Comparison of ENCODE assay signal across 8 cellular contexts in the genomic region with DNA sequence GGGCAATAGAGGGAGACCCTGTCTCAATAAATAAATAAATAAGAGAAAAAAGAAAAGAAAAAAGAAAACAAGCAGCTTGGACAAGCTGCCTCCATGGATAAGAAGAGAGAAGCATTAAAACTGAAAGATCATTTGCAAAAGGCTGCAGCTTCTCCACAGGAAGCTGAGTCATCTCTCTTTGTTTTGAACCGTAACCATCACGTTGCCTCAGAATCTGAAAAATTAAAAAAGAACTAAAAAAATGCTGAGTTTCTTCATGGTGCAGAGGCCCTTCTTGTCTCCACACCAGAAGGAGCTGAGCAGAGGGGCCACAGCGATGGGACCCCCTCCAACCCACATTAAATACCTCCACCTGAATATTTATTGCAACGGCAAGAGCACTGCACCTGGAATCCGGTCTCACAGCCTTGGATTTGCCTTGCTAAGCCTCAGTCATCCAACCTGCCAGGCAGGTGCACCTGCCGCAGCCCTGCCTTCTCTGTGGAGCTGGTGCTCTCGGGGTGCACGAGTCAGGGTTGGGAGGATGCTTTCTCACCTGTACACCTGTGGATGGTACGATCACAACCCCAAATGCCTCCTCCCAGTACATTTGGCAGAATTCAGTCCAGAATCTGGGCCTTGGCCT. TPM values are rescaled to one million over a fixed set of nuclear protein-coding genes. Genes with fewer than 3 reads are reported as not detected.
A peak's percentile ranks its signal among the peaks of the same experiment; 100 is the strongest.
DNase-seq lines count a peak whose midpoint lies in the region; ATAC-seq, FAIRE-seq and TF ChIP-seq lines count a peak whose summit lies in the region.

No MANE protein-coding gene starts in this region.

- 50% methylated on average over 9 of the region's 9 CpGs for WGBS in A549 (ENCODE audit: missing lambda C conversion rate)
- 41 to 53% (median 45%) methylated on average over 9 of the region's 9 CpGs for WGBS in stomach, 5 donors

- H3K27me3 ChIP-seq in endothelial cell of umbilical vein (ENCODE audit: control insufficient read depth in 2 of 2, insufficient read depth in 2 of 2, low read length in 2 of 2) (no peaks in the 10 kb centered on the region), stomach (no peaks in the 10 kb centered on the region)

- no peaks in the 10 kb centered on the region for H4K20me1 ChIP-seq in endothelial cell of umbilical vein (replicated peaks; ENCODE audit: control insufficient read depth, extremely low read depth, insufficient read depth, low read length)

- H2AFZ ChIP-seq in endothelial cell of umbilical vein (ENCODE audit: low read depth, low read length) = no peak overlapping the region

- H3K36me3 ChIP-seq in endothelial cell of umbilical vein (ENCODE audit: control insufficient read depth in 2 of 2, extremely low read depth in 1 of 2, insufficient read depth in 2 of 2, low read length in 2 of 2) (no peaks in the 10 kb centered on the region), stomach (no peaks in the 10 kb centered on the region)

- H3K27ac ChIP-seq in A549 (peak overlapping the region; percentile 85 to 90), endothelial cell of umbilical vein (ENCODE audit: insufficient read depth, low read depth, low read length) (peak overlapping the region; percentile 75), stomach (peak overlapping the region in 4 of 5 donors; percentile 35 to 75 (median 66))

- dilution Hi-C loops in endothelial cell of umbilical vein (cut with MboI; ENCODE audit: extremely low pct_ligation_motif_present, low sequenced_read_pairs) = no loop called here

- POLR2A ChIA-PET in A549 (lab: Yijun Ruan, JAX) = interaction anchor here (0.6 to 0.7 kb wide), 2 partner anchors 33 to 364 kb away, joined by 3 read pairs; no protein-coding TSS in a partner anchor
- POLR2A ChIA-PET in endothelial cell of umbilical vein (lab: Charles Lee) = interaction anchor here (1.0 to 1.4 kb wide), 2 partner anchors 13 to 486 kb away, joined by 3 read pairs; no protein-coding TSS in a partner anchor

- peak in 1 of 2 experiments; percentile 38 for DNase-seq in A549 (ENCODE audit: low read depth in 1 of 2, low spot score in 1 of 2)
- peak; percentile 76 for DNase-seq in RPMI8226
- peak; percentile 78 for DNase-seq in endothelial cell of umbilical vein (ENCODE audit: low read depth, low spot score)
- DNase-seq in stomach = no peak
- no peak for DNase-seq in NCI-H82 treated with DMSO at 0.1 percent for 48 hours (lab: John Stamatoyannopoulos, UW; ENCODE audit: unreplicated experiment)
- DNase-seq in NCI-H1092 treated with DMSO at 0.1 percent for 48 hours (lab: John Stamatoyannopoulos, UW) = no peak

- intact Hi-C loops in endothelial cell of umbilical vein (cut with micrococcal nuclease) = loop anchor here (1.0 kb wide), 3 partner anchors 13 to 76 kb away; no protein-coding TSS in a partner anchor
- intact Hi-C loops in stomach (cut with DNase I; ENCODE audit: low total_unique reads) = no loop called here

- no peak for ATAC-seq in A549
- ATAC-seq in HG03066 (IDR thresholded peaks at IDR 0.05; ENCODE audit: low read depth, unreplicated experiment) = peak; percentile 71

- no peaks in the 10 kb centered on the region for H3K79me2 ChIP-seq in endothelial cell of umbilical vein (ENCODE audit: control insufficient read depth, insufficient read depth, low read length)

- H3K4me3 ChIP-seq in A549 = no peak overlapping the region
- peak overlapping the region; percentile 29; the same call in 1 of the 2 replicates for H3K4me3 ChIP-seq in GM08714 (ENCODE audit: low read length)
- H3K4me3 ChIP-seq in endothelial cell of umbilical vein (replicated peaks in 1 of 3; ENCODE audit: insufficient read depth in 1 of 3, low read depth in 1 of 3, low read length in 3 of 3) = no peak overlapping the region
- no peak overlapping the region for H3K4me3 ChIP-seq in stomach

- H3K9me1 ChIP-seq in endothelial cell of umbilical vein (replicated peaks; ENCODE audit: control insufficient read depth, extremely low read depth, insufficient read depth, low read length) = no peaks in the 10 kb centered on the region

- H3K4me1 ChIP-seq in A549 = peaks cover 63% of the 10 kb centered on the region
- H3K4me1 ChIP-seq in endothelial cell of umbilical vein (ENCODE audit: control insufficient read depth, extremely low read depth, insufficient read depth, low read length) = peaks cover 46% of the 10 kb centered on the region
- H3K4me1 ChIP-seq in stomach = peaks cover 13 to 57% (median 33%) of the 10 kb centered on the region in 4 donors

- no peaks in the 10 kb centered on the region for H3K9me3 ChIP-seq in A549
- no peaks in the 10 kb centered on the region for H3K9me3 ChIP-seq in endothelial cell of umbilical vein (replicated peaks; ENCODE audit: control insufficient read depth, insufficient read depth, low read length)
- no peaks in the 10 kb centered on the region for H3K9me3 ChIP-seq in stomach

- TF ChIP-seq POLR2A in A549 (IDR thresholded peaks at IDR 0.05; ENCODE audit: low read length) (no peak), endothelial cell of umbilical vein (IDR thresholded peaks at IDR 0.05; ENCODE audit: low read depth, low read length) (no peak), stomach (IDR thresholded peaks at IDR 0.05) (no peak)

- H3K4me2 ChIP-seq in A549 = peak overlapping the region; percentile 81
- peak overlapping the region; percentile 34 for H3K4me2 ChIP-seq in endothelial cell of umbilical vein (ENCODE audit: insufficient read depth, low read length)

- no peak for FAIRE-seq in A549 (lab: Jason Lieb, UNC)
- FAIRE-seq in endothelial cell of umbilical vein (lab: Jason Lieb, UNC) = peak; percentile 98

- TF ChIP-seq EP300 in A549 (IDR thresholded peaks at IDR 0.05) = no peak
- no peak for TF ChIP-seq EP300 in stomach (IDR thresholded peaks at IDR 0.05)

- no TSS peak for BruUV-seq in endothelial cell of umbilical vein (replicated peaks; lab: Mats Ljungman, UMichigan)

- peak overlapping the region; percentile 17 for H3K9ac ChIP-seq in endothelial cell of umbilical vein (replicated peaks; ENCODE audit: extremely low read depth, insufficient read depth, low read length)

- TF ChIP-seq CTCF in A549 (IDR thresholded peaks at IDR 0.05) = no peak
- no peak for TF ChIP-seq CTCF in endothelial cell of umbilical vein (IDR thresholded peaks at IDR 0.05; ENCODE audit: extremely low read depth in 1 of 2, insufficient read depth in 1 of 2, low read depth in 1 of 2, low read length in 2 of 2)
- no peak for TF ChIP-seq CTCF in stomach (IDR thresholded peaks at IDR 0.05)

- TF ChIP-seq RAD21 in A549 (conservative IDR thresholded peaks at IDR 0.05 in 1 of 2, IDR thresholded peaks at IDR 0.05 in 1 of 2) = no peak

- CTCF ChIA-PET in A549 (lab: Yijun Ruan, JAX) (interaction anchor here (1.0 to 2.0 kb wide), 7 partner anchors 9 to 248 kb away, joined by 3 to 8 read pairs (median 4); no protein-coding TSS in a partner anchor), endothelial cell of umbilical vein (lab: Charles Lee) (interaction anchor here (1.0 to 4.5 kb wide), 15 partner anchors 10 to 405 kb away, joined by 3 to 31 read pairs (median 4); no protein-coding TSS in a partner anchor)

TF ChIP-seq in A549, 52 proteins besides CTCF, POLR2A, EP300 and RAD21:
- TF ChIP-seq NFE2L2 (conservative IDR thresholded peaks at IDR 0.05; ENCODE audit: low read length) (0 out of 2 replicates have a peak, but pooled peaks have one; percentile 8), FOSL2 (IDR thresholded peaks at IDR 0.05) (peak; percentile 57), FOSL2 (CRISPR knock-in tag; IDR thresholded peaks at IDR 0.05) (peak; percentile 60; the same call in 1 of the 2 replicates), CHD4 (IDR thresholded peaks at IDR 0.05; ENCODE audit: borderline replicate concordance) (no peak), MAFK (IDR thresholded peaks at IDR 0.05; ENCODE audit: partially characterized antibody) (peak; percentile 68)
- TF ChIP-seq, protein P1, sequence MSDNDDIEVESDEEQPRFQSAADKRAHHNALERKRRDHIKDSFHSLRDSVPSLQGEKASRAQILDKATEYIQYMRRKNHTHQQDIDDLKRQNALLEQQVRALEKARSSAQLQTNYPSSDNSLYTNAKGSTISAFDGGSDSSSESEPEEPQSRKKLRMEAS (IDR thresholded peaks at IDR 0.05) = 0 out of 2 replicates have a peak, but pooled peaks have one; percentile 10

TF ChIP-seq in endothelial cell of umbilical vein, 7 proteins besides CTCF, POLR2A, EP300 and RAD21:
- peak; percentile 87 for TF ChIP-seq JUN (IDR thresholded peaks at IDR 0.05; ENCODE audit: borderline replicate concordance, insufficient read depth, insufficient read length, low read depth)
- peak; percentile 82 for TF ChIP-seq FOS (IDR thresholded peaks at IDR 0.05; ENCODE audit: borderline replicate concordance, insufficient read depth, low read length)
- no peak for TF ChIP-seq MYC (IDR thresholded peaks at IDR 0.05; ENCODE audit: low read depth, low read length)

RNA-seq across cellular contexts. Expression of gene TOX2, which starts 28.1 kb away (rescaled TPM):
- polyA plus RNA-seq in A549 (2011; rRNA removed) = 2.5 and 3.4 TPM in 2 replicates
- polyA plus RNA-seq in A549 (2012; cell fraction: cytosol; rRNA removed) = 3.6 and 4.5 TPM in 2 replicates
- polyA plus RNA-seq in A549 (2012; cell fraction: nucleus; rRNA removed) = 5.1 and 5.7 TPM in 2 replicates
- polyA plus RNA-seq in A549 (2017; fragmentation: RNase III; extraction: RNeasy Plus Mini Kit Qiagen cat#74134 plus additional on column Dnase treatment) = 4.9 to 7.2 TPM (median 5.3 TPM) in 3 replicates
- polyA minus RNA-seq in A549 (2011; rRNA and poly(A)+ RNA removed) = 1.6 and 3.3 TPM in 2 replicates
- total RNA-seq in endothelial cell of umbilical vein = 18.6 and 25.7 TPM in 2 replicates
- 6.3 and 7.0 TPM in 2 replicates for polyA plus RNA-seq in endothelial cell of umbilical vein
- 7.2 and 8.1 TPM in 2 replicates for polyA plus RNA-seq in endothelial cell of umbilical vein (2011; cell fraction: cytosol; rRNA removed)
- 7.6 and 8.5 TPM in 2 replicates for polyA plus RNA-seq in endothelial cell of umbilical vein (2011; cell fraction: nucleus; rRNA removed)
- polyA plus RNA-seq in endothelial cell of umbilical vein (2012) = 7.2 and 10.6 TPM in 2 replicates
- polyA minus RNA-seq in endothelial cell of umbilical vein = 2.6 and 2.7 TPM in 2 replicates
- 0.72 TPM for polyA minus RNA-seq in endothelial cell of umbilical vein (2011; cell fraction: cytosol; rRNA and poly(A)+ RNA removed)
- polyA minus RNA-seq in endothelial cell of umbilical vein (2011; cell fraction: nucleus; rRNA and poly(A)+ RNA removed) = 4.3 and 4.6 TPM in 2 replicates
- total RNA-seq in stomach = 1 to 10 TPM in 3 of 5 donors, under 1 TPM in 1, not detected in 1; 0.87 to 7.0 (median 3.6) TPM
- polyA plus RNA-seq in stomach = 10 to 100 TPM; 13.3 to 20.2 (median 15.1) TPM

Comparison
In these comparisons a context has a peak if more than half of its experiments do, and no peak if none do; other contexts are left out.
1. DNase-seq: peak in RPMI8226 (single experiment) and endothelial cell of umbilical vein (single experiment); none in stomach (single experiment), NCI-H82 treated with DMSO at 0.1 percent for 48 hours (single experiment) and NCI-H1092 treated with DMSO at 0.1 percent for 48 hours (single experiment).
2. Peak in every context shown above with its lines, with median percentiles within 50 percentile points of each other: H3K27ac ChIP-seq.